Comparison of ENCODE assay signal across 8 cellular contexts in the genomic region with DNA sequence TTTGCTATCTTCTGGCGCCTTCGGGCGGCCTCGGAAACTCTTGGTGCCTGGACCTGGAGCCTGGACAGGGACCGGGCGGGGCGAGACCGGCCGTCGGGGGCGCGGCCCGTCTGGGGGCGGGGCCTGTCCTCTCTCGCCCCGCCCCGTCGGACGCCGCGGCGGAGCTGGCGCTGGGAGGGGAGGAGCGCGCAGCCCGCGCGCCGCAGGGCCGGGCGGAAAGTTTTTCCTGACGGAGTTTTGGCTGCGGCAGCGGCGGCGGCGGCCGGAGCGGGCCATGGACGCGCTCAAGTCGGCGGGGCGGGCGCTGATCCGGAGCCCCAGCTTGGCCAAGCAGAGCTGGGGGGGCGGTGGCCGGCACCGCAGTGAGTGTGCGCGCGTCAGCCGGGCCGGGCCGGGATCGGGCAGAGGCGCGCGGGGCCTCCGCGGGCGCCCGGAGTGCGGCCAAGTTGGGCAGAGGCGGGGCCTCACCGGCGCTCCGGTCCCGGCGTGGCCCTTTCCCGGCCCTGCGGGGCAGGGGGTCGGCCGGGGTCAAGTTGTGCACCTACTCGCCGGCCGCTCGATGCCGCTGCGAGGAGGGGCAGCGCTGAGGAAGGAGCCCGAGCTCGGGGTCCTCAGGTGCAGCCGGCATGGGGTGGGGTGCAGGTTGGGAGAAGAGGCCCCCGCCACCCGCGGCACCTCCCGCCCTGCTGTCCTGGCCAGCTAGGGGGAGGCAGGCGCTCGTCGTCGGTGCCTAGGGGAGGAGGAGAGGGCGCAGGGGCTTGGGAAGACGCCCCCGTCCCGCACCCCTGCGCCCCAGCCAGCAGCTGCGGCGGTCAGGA. TPM values are rescaled to one million over a fixed set of nuclear protein-coding genes. Genes with fewer than 3 reads are reported as not detected.
DNase-seq lines count a peak whose midpoint lies in the region; ATAC-seq, FAIRE-seq and TF ChIP-seq lines count a peak whose summit lies in the region.

A gene with protein sequence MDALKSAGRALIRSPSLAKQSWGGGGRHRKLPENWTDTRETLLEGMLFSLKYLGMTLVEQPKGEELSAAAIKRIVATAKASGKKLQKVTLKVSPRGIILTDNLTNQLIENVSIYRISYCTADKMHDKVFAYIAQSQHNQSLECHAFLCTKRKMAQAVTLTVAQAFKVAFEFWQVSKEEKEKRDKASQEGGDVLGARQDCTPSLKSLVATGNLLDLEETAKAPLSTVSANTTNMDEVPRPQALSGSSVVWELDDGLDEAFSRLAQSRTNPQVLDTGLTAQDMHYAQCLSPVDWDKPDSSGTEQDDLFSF (plus strand): TSS at position 182 of the 818 bp plus-strand sequence. CDS start 93 bp downstream, at position 275.

- no peak within 1 kb of the TSS for H3K4me2 ChIP-seq in neural cell (ENCODE audit: low read length)

- TF ChIP-seq POLR2A in GM18951 (IDR thresholded peaks at IDR 0.05; ENCODE audit: extremely low read depth, insufficient read depth, insufficient read length), result peak; percentile 78

- no peak for TF ChIP-seq EP300 in neural cell (conservative IDR thresholded peaks at IDR 0.05; ENCODE audit: poor library complexity, severe bottlenecking)

- TF ChIP-seq RAD21 in neural cell (conservative IDR thresholded peaks at IDR 0.05), result no peak

- no peaks in the 10 kb centered on the region for H3K9me2 ChIP-seq in neural cell (ENCODE audit: insufficient read depth, low read length)

- H3K27me3 ChIP-seq in RWPE2 (ENCODE audit: insufficient read depth, poor library complexity, severe bottlenecking) (no peaks in the 10 kb centered on the region), neural cell (ENCODE audit: insufficient read depth, low read depth, low read length) (peaks cover 35% of the 10 kb centered on the region), subcutaneous abdominal adipose tissue (ENCODE audit: control insufficient read depth in 5 of 5, insufficient read depth in 4 of 5, low read length in 5 of 5) (no peaks in the 10 kb centered on the region)

- no peaks in the 10 kb centered on the region for H3K4me1 ChIP-seq in RWPE2 (ENCODE audit: insufficient read depth, poor library complexity, severe bottlenecking)
- H3K4me1 ChIP-seq in subcutaneous abdominal adipose tissue (ENCODE audit: control insufficient read depth in 5 of 5, insufficient read depth in 5 of 5, low read length in 5 of 5), result peaks cover 2 to 26% (median 24%) of the 10 kb centered on the region in 5 donors

- H3F3A ChIP-seq in neural cell (ENCODE audit: insufficient read depth, low read length, poor library complexity, severe bottlenecking), result no peaks in the 10 kb centered on the region

- peak; percentile 78 for ATAC-seq in HG03196 (IDR thresholded peaks at IDR 0.05; ENCODE audit: unreplicated experiment)
- ATAC-seq in RWPE2 (ENCODE audit: low read depth), result peak; percentile 81

- H3K27ac ChIP-seq in RWPE2 (ENCODE audit: poor library complexity, severe bottlenecking) (peak within 1 kb of the TSS; percentile 30), neural cell (ENCODE audit: low read length) (no peak within 1 kb of the TSS), subcutaneous abdominal adipose tissue (ENCODE audit: low read depth, low read length) (peak within 1 kb of the TSS; percentile 23)

- H4K20me1 ChIP-seq in neural cell (ENCODE audit: insufficient read depth), result no peaks in the 10 kb centered on the region

- H3K36me3 ChIP-seq in RWPE2 (ENCODE audit: low read depth) (no peaks in the 10 kb centered on the region), neural cell (ENCODE audit: insufficient read depth, low read length) (no peaks in the 10 kb centered on the region), subcutaneous abdominal adipose tissue (ENCODE audit: control insufficient read depth in 5 of 5, insufficient read depth in 5 of 5, low read length in 5 of 5) (no peaks in the 10 kb centered on the region)

- no peak within 1 kb of the TSS for H3K9ac ChIP-seq in neural cell (ENCODE audit: low read length)
- peak within 1 kb of the TSS; percentile 38 to 83 (median 80) for H3K9ac ChIP-seq in subcutaneous abdominal adipose tissue (ENCODE audit: low read length in 5 of 5)

- no peaks in the 10 kb centered on the region for H3K79me2 ChIP-seq in neural cell (replicated peaks; ENCODE audit: insufficient read depth, low read length)

- H3K9me3 ChIP-seq in RWPE2 (ENCODE audit: severe bottlenecking) (no peaks in the 10 kb centered on the region), neural cell (ENCODE audit: low read length) (no peaks in the 10 kb centered on the region), subcutaneous abdominal adipose tissue (ENCODE audit: control insufficient read depth in 5 of 5, low read length in 5 of 5) (no peaks in the 10 kb centered on the region)

- no peak for TF ChIP-seq CTCF in AG09309 (IDR thresholded peaks at IDR 0.05; ENCODE audit: control insufficient read depth, insufficient read depth, low read depth, low read length, missing control alignments)
- no peak for TF ChIP-seq CTCF in RWPE2 (IDR thresholded peaks at IDR 0.05; ENCODE audit: poor library complexity, severe bottlenecking)
- TF ChIP-seq CTCF in neural cell (IDR thresholded peaks at IDR 0.05; ENCODE audit: poor library complexity, severe bottlenecking), result no peak

- in situ Hi-C loops in GM18951 (cut with MboI; ENCODE audit: low sequenced_read_pairs, unreplicated experiment), result no loop called here

- peak within 1 kb of the TSS; percentile 89 for H3K4me3 ChIP-seq in AG09309 (ENCODE audit: control insufficient read depth, low read depth, low read length)
- peak within 1 kb of the TSS; percentile 92 for H3K4me3 ChIP-seq in RWPE2 (ENCODE audit: severe bottlenecking)
- H3K4me3 ChIP-seq in neural cell (ENCODE audit: low read length), result peak within 1 kb of the TSS; percentile 59
- H3K4me3 ChIP-seq in subcutaneous abdominal adipose tissue (ENCODE audit: low read depth in 1 of 5, low read length in 5 of 5), result peak within 1 kb of the TSS; percentile 68 to 91 (median 78)

- no peak within 1 kb of the TSS for H2AFZ ChIP-seq in neural cell (ENCODE audit: low read depth, low read length)

- DNase-seq in AG09309 (ENCODE audit: low read depth) (no peak), RWPE2 (ENCODE audit: low spot score) (peak; percentile 59), frontal cortex (ENCODE audit: low spot score in 2 of 2) (peak; percentile 88 to 93)
- peak; percentile 64 for DNase-seq in activated naive CD4-positive, alpha-beta T cell treated with Interleukin-2 at 50 U/mL for 16 hours

- FAIRE-seq in frontal cortex (lab: Jason Lieb, UNC), result no peak

TF ChIP-seq in neural cell, 6 proteins besides CTCF, POLR2A, EP300 and RAD21:
- TF ChIP-seq MXI1 (conservative IDR thresholded peaks at IDR 0.05; ENCODE audit: poor library complexity, severe bottlenecking) (no peak), POLR2AphosphoS5 (IDR thresholded peaks at IDR 0.05) (no peak), EZH2 (IDR thresholded peaks at IDR 0.05; ENCODE audit: borderline replicate concordance, insufficient read depth, low read length, poor library complexity, severe bottlenecking) (peak; percentile 41), TAF1 (IDR thresholded peaks at IDR 0.05; ENCODE audit: low read depth) (no peak), SMC3 (conservative IDR thresholded peaks at IDR 0.05; ENCODE audit: poor library complexity) (no peak)
- TF ChIP-seq, protein P1, sequence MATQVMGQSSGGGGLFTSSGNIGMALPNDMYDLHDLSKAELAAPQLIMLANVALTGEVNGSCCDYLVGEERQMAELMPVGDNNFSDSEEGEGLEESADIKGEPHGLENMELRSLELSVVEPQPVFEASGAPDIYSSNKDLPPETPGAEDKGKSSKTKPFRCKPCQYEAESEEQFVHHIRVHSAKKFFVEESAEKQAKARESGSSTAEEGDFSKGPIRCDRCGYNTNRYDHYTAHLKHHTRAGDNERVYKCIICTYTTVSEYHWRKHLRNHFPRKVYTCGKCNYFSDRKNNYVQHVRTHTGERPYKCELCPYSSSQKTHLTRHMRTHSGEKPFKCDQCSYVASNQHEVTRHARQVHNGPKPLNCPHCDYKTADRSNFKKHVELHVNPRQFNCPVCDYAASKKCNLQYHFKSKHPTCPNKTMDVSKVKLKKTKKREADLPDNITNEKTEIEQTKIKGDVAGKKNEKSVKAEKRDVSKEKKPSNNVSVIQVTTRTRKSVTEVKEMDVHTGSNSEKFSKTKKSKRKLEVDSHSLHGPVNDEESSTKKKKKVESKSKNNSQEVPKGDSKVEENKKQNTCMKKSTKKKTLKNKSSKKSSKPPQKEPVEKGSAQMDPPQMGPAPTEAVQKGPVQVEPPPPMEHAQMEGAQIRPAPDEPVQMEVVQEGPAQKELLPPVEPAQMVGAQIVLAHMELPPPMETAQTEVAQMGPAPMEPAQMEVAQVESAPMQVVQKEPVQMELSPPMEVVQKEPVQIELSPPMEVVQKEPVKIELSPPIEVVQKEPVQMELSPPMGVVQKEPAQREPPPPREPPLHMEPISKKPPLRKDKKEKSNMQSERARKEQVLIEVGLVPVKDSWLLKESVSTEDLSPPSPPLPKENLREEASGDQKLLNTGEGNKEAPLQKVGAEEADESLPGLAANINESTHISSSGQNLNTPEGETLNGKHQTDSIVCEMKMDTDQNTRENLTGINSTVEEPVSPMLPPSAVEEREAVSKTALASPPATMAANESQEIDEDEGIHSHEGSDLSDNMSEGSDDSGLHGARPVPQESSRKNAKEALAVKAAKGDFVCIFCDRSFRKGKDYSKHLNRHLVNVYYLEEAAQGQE (IDR thresholded peaks at IDR 0.05; ENCODE audit: borderline replicate concordance), result no peak
TF ChIP-seq in neural cell: peak in this region for 1.

RNA-seq across cellular contexts. Expression of the gene that starts here (rescaled TPM):
- 1.6 TPM for total RNA-seq in frontal cortex
- polyA plus RNA-seq in neural cell, result 0.22 and 0.54 TPM in 2 replicates
- not detected in 2 replicates for polyA minus RNA-seq in neural cell
